1 cellular context compared by ENCODE assay signal in genomic region chr10:73800560-73801252, GRCh38.
TF ChIP-seq lines count a peak whose summit lies in the region.

No MANE protein-coding gene starts in this region.

TF ChIP-seq in K562, 482 proteins besides CTCF, POLR2A, EP300 and RAD21:
- TF ChIP-seq NFRKB (IDR thresholded peaks at IDR 0.05; ENCODE audit: low read depth): no peak
- TF ChIP-seq HLTF (IDR thresholded peaks at IDR 0.05): no peak
- TF ChIP-seq POLR2G (IDR thresholded peaks at IDR 0.05; ENCODE audit: low read depth, low read length): peak; percentile 68
- TF ChIP-seq VEZF1 (CRISPR knock-in tag; IDR thresholded peaks at IDR 0.05): peak; percentile 9; the same call in 1 of the 2 replicates
- 0 out of 2 replicates have a peak, but pooled peaks have one; percentile 59 for TF ChIP-seq ZNF3 (CRISPR knock-in tag; IDR thresholded peaks at IDR 0.05)
